Comparison of ENCODE assay signal across 8 cellular contexts in genomic region chr17:38729886-38730525, GRCh38. TPM values are rescaled to one million over a fixed set of nuclear protein-coding genes. Genes with fewer than 3 reads are reported as not detected.
A peak's percentile ranks its signal among the peaks of the same experiment; 100 is the strongest.
DNase-seq lines count a peak whose midpoint lies in the region; ATAC-seq and TF ChIP-seq lines count a peak whose summit lies in the region.

CISD3 (plus strand) TSS chr17:38730341; CDS start chr17:38730359, 18 bp downstream.

- H3K4me1 ChIP-seq in lower lobe of right lung, result peaks cover 45% of the 10 kb centered on the region

- TF ChIP-seq CTCF in AG09309 (IDR thresholded peaks at IDR 0.05; ENCODE audit: control insufficient read depth, insufficient read depth, low read depth, low read length, missing control alignments), result peak; percentile 19
- TF ChIP-seq CTCF in dorsolateral prefrontal cortex (IDR thresholded peaks at IDR 0.05 in 54 of 56, conservative IDR thresholded peaks at IDR 0.05 in 2 of 56; ENCODE audit: low read depth in 1 of 56, partially characterized antibody in 56 of 56), result peak in 55 of 56 donors; percentile 22 to 90 (median 66)
- peak; percentile 66 for TF ChIP-seq CTCF in lower lobe of right lung (IDR thresholded peaks at IDR 0.05)

- peak within 1 kb of the TSS; percentile 5 to 97 (median 92) for H3K27ac ChIP-seq in dorsolateral prefrontal cortex
- peak within 1 kb of the TSS; percentile 86 for H3K27ac ChIP-seq in lower lobe of right lung

- H3K36me3 ChIP-seq in lower lobe of right lung, result peaks cover 20% of the 10 kb centered on the region

- H3K4me3 ChIP-seq in AG09309 (ENCODE audit: control insufficient read depth, low read depth, low read length) (peak within 1 kb of the TSS; percentile 84), dorsolateral prefrontal cortex (peak within 1 kb of the TSS; percentile 55 to 84 (median 72)), lower lobe of right lung (peak within 1 kb of the TSS; percentile 66)

- intact Hi-C loops in dorsolateral prefrontal cortex (cut with DNase I) (loop anchor here in 1 of 2 donors (10.0 kb wide), 1 partner anchor 235 kb away; no protein-coding TSS in a partner anchor), lower lobe of right lung (cut with DNase I) (loop anchor here (10.0 kb wide), 1 partner anchor 55 kb away; the partner anchor contains the start of gene EPOP)

- H3K27me3 ChIP-seq in dorsolateral prefrontal cortex (no peaks in the 10 kb centered on the region), lower lobe of right lung (ENCODE audit: low read depth) (no peaks in the 10 kb centered on the region)

- no peak for DNase-seq in AG09309 (ENCODE audit: low read depth)
- peak; percentile 60 for DNase-seq in NCI-H526 treated with DMSO at 0.1 percent for 48 hours (lab: John Stamatoyannopoulos, UW)
- DNase-seq in activated CD4-positive, alpha-beta T cell treated with anti-CD3 and anti-CD28 coated beads, Interleukin-2, amount 50 U/mL, for 24 hours (ENCODE audit: low read depth in 1 of 2, low spot score in 1 of 2), result peak; percentile 61 to 68
- DNase-seq in dorsolateral prefrontal cortex, result peak in 8 of 10 donors; percentile 39 to 87 (median 70)
- peak; percentile 92 for DNase-seq in lower lobe of right lung
- DNase-seq in stimulated activated CD4-positive, alpha-beta T cell treated with anti-CD3 and anti-CD28 coated beads, TNF-alpha, amount 100 ng/mL, for 1 hour (ENCODE audit: low read depth in 3 of 3, low spot score in 1 of 3), result peak; percentile 63 to 78 (median 76)

- ATAC-seq in GM18868 (IDR thresholded peaks at IDR 0.05; ENCODE audit: unreplicated experiment), result peak; percentile 83
- peak; percentile 76 for ATAC-seq in HG03159 (IDR thresholded peaks at IDR 0.05; ENCODE audit: unreplicated experiment)
- peak; percentile 93 for ATAC-seq in lower lobe of right lung

- H3K9me3 ChIP-seq in lower lobe of right lung, result no peaks in the 10 kb centered on the region

RNA-seq across cellular contexts. Expression of gene CISD3, which starts in this region (rescaled TPM):
- total RNA-seq in dorsolateral prefrontal cortex (10 to 100 TPM; 15.5 to 38.5 (median 25.9) TPM), lower lobe of right lung (31.3 TPM)
